In the genomic region with DNA sequence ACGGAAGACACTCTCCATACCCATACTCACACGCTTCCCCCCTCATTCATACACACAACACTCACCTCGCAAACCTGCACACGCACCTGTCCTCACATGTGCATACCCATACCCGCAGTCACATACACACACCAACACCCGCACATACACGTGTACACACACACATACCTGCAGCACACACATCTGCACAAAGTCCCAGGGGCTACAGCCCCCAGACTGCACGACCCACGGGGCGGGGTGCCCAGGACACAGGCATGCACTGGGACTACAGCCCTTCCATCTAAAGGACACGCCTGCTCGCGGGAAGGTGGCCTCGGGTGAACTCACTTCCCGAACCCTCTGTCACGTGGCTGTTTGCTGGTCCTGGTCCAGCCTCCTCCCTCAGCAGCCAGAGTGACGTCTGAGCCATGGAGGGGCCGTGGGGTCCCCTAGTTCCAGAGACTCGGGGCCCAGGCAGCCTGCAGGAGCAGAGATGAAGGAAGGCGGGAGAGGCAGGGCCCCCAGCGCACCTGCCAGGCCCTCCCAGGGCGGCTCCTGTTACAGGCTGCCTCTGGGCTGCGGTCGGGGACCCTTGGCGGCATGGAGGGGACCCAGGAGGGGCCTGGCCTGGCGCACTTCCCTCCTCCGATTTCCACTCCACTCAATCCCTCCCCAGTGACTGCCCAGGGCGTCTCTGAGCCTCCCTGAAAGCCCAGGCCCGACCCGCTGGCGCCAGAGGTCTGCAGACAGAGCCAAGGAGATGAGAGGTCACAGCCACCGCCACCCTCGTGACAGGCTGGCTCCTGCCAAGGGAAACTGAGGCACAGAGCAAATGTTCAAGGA, we compare ENCODE assay signal across 9 cellular contexts. TPM values are rescaled to one million over a fixed set of nuclear protein-coding genes. Genes with fewer than 3 reads are reported as not detected.
DNase-seq lines count a peak whose midpoint lies in the region; ATAC-seq and TF ChIP-seq lines count a peak whose summit lies in the region.
"Had no signal": no experiment of that assay in that cellular context is flagged by ENCODE, and none has a peak within 500 bp of the region (broad histone marks: within the 10 kb centered on the region; RNA-seq: fewer than 3 reads in every experiment).

No MANE protein-coding gene starts in this region.

- H3K4me3 ChIP-seq in lung: no peak overlapping the region
- peak overlapping the region; percentile 29 for H3K4me3 ChIP-seq in upper lobe of right lung

- H3K4me1 Mint-ChIP-seq in activated CD4-positive, alpha-beta memory T cell treated with anti-CD3 and anti-CD28 coated beads, Interleukin-2, amount 10 ng/mL, durations not matched to agents 7 days and 5 days: peaks cover 50% of the 10 kb centered on the region
- peaks cover 48% of the 10 kb centered on the region for H3K4me1 Mint-ChIP-seq in activated CD4-positive, alpha-beta memory T cell treated with anti-CD3 and anti-CD28 coated beads for 36 hours (ENCODE audit: low read depth)
- peaks cover 4% of the 10 kb centered on the region for H3K4me1 Mint-ChIP-seq in chondrocyte (ENCODE audit: low read depth)

- no peak overlapping the region for H3K4me3 Mint-ChIP-seq in activated CD4-positive, alpha-beta memory T cell treated with anti-CD3 and anti-CD28 coated beads, Interleukin-2, amount 10 ng/mL, durations not matched to agents 7 days and 5 days
- H3K4me3 Mint-ChIP-seq in activated CD4-positive, alpha-beta memory T cell treated with anti-CD3 and anti-CD28 coated beads for 36 hours: no peak overlapping the region
- no peak overlapping the region for H3K4me3 Mint-ChIP-seq in chondrocyte (ENCODE audit: unreplicated experiment)

- H3K36me3 ChIP-seq in lung (ENCODE audit: control insufficient read depth in 2 of 2, insufficient read depth in 2 of 2, low read length in 2 of 2): no peaks in the 10 kb centered on the region
- no peaks in the 10 kb centered on the region for H3K36me3 ChIP-seq in upper lobe of right lung

- no peak for DNase-seq in activated CD4-positive, alpha-beta memory T cell treated with anti-CD3 and anti-CD28 coated beads, Interleukin-2, amount 10 ng/mL, durations not matched to agents 7 days and 5 days
- no peak for DNase-seq in activated CD4-positive, alpha-beta memory T cell treated with anti-CD3 and anti-CD28 coated beads for 36 hours
- DNase-seq in chondrocyte (ENCODE audit: low spot score) (no peak), lung (ENCODE audit: low spot score) (peak; percentile 63), upper lobe of right lung (peak; percentile 86), NCI-H1105 treated with DMSO at 0.1 percent for 48 hours (lab: John Stamatoyannopoulos, UW) (no peak), NCI-H146 treated with DMSO at 0.1 percent for 48 hours (lab: John Stamatoyannopoulos, UW; ENCODE audit: unreplicated experiment) (no peak)
- DNase-seq: HCEC 1CT had no signal

- TF ChIP-seq CTCF in chondrocyte (IDR thresholded peaks at IDR 0.05) (no peak), lung (IDR thresholded peaks at IDR 0.05; ENCODE audit: control extremely low read depth, extremely low read depth) (no peak), upper lobe of right lung (IDR thresholded peaks at IDR 0.05) (no peak)

- H3K27ac ChIP-seq in lung (ENCODE audit: low read depth in 1 of 2, low read length in 1 of 2) (peak overlapping the region; percentile 78 to 86), upper lobe of right lung (peak overlapping the region; percentile 55)

- H3K9me3 Mint-ChIP-seq in activated CD4-positive, alpha-beta memory T cell treated with anti-CD3 and anti-CD28 coated beads, Interleukin-2, amount 10 ng/mL, durations not matched to agents 7 days and 5 days: no peaks in the 10 kb centered on the region
- H3K9me3 Mint-ChIP-seq in activated CD4-positive, alpha-beta memory T cell treated with anti-CD3 and anti-CD28 coated beads for 36 hours: no peaks in the 10 kb centered on the region
- no peaks in the 10 kb centered on the region for H3K9me3 Mint-ChIP-seq in chondrocyte (ENCODE audit: low read depth)

- peak overlapping the region; percentile 80 for H3K27ac Mint-ChIP-seq in activated CD4-positive, alpha-beta memory T cell treated with anti-CD3 and anti-CD28 coated beads, Interleukin-2, amount 10 ng/mL, durations not matched to agents 7 days and 5 days
- no peak overlapping the region for H3K27ac Mint-ChIP-seq in activated CD4-positive, alpha-beta memory T cell treated with anti-CD3 and anti-CD28 coated beads for 36 hours
- H3K27ac Mint-ChIP-seq in chondrocyte (ENCODE audit: unreplicated experiment): peak overlapping the region; percentile 5

- H3K27me3 ChIP-seq in lung (ENCODE audit: control insufficient read depth, insufficient read depth) (no peaks in the 10 kb centered on the region), upper lobe of right lung (no peaks in the 10 kb centered on the region)

- peaks cover 4% of the 10 kb centered on the region for H3K36me3 Mint-ChIP-seq in activated CD4-positive, alpha-beta memory T cell treated with anti-CD3 and anti-CD28 coated beads, Interleukin-2, amount 10 ng/mL, durations not matched to agents 7 days and 5 days (ENCODE audit: low read depth)
- H3K36me3 Mint-ChIP-seq in activated CD4-positive, alpha-beta memory T cell treated with anti-CD3 and anti-CD28 coated beads for 36 hours: no peaks in the 10 kb centered on the region
- no peaks in the 10 kb centered on the region for H3K36me3 Mint-ChIP-seq in chondrocyte (ENCODE audit: low read depth)

- intact Hi-C loops in activated CD4-positive, alpha-beta memory T cell treated with anti-CD3 and anti-CD28 coated beads for 36 hours (cut with micrococcal nuclease): no loop called here
- intact Hi-C loops in upper lobe of right lung (cut with DNase I): no loop called here

- H3K9me3 ChIP-seq in lung (ENCODE audit: control insufficient read depth in 2 of 2, insufficient read depth in 1 of 2, low read length in 1 of 2): no peaks in the 10 kb centered on the region
- H3K9me3 ChIP-seq in upper lobe of right lung: no peaks in the 10 kb centered on the region

- CTCF ChIA-PET in activated CD4-positive, alpha-beta memory T cell treated with anti-CD3 and anti-CD28 coated beads, Interleukin-2, amount 10 ng/mL, durations not matched to agents 7 days and 5 days (lab: Charles Lee): no interaction called here
- CTCF ChIA-PET in activated CD4-positive, alpha-beta memory T cell treated with anti-CD3 and anti-CD28 coated beads for 36 hours (lab: Charles Lee): no interaction called here

- H3K27me3 Mint-ChIP-seq in activated CD4-positive, alpha-beta memory T cell treated with anti-CD3 and anti-CD28 coated beads, Interleukin-2, amount 10 ng/mL, durations not matched to agents 7 days and 5 days: no peaks in the 10 kb centered on the region
- no peaks in the 10 kb centered on the region for H3K27me3 Mint-ChIP-seq in activated CD4-positive, alpha-beta memory T cell treated with anti-CD3 and anti-CD28 coated beads for 36 hours
- H3K27me3 Mint-ChIP-seq in chondrocyte (ENCODE audit: low read depth): peaks cover 6% of the 10 kb centered on the region

- WGBS in lung, 2 donors: 22 to 23% methylated on average over 32 to 33 of the region's 33 CpGs

- ATAC-seq in lung (ENCODE audit: insufficient read depth, low FRiP score) (no peak), upper lobe of right lung (peak; percentile 73), GM19467 (IDR thresholded peaks at IDR 0.05; ENCODE audit: unreplicated experiment) (no peak)

- H3K4me1 ChIP-seq in lung (ENCODE audit: control insufficient read depth in 2 of 2, insufficient read depth in 2 of 2, low read length in 2 of 2): peaks cover 21 to 54% of the 10 kb centered on the region in 2 donors
- H3K4me1 ChIP-seq in upper lobe of right lung: peaks cover 61% of the 10 kb centered on the region

- POLR2A ChIA-PET in activated CD4-positive, alpha-beta memory T cell treated with anti-CD3 and anti-CD28 coated beads, Interleukin-2, amount 10 ng/mL, durations not matched to agents 7 days and 5 days (lab: Charles Lee): no interaction called here
- POLR2A ChIA-PET in activated CD4-positive, alpha-beta memory T cell treated with anti-CD3 and anti-CD28 coated beads for 36 hours (lab: Charles Lee): no interaction called here

RNA-seq across cellular contexts. Expression of a gene that starts 8.1 kb away (rescaled TPM):
- total RNA-seq in activated CD4-positive, alpha-beta memory T cell treated with anti-CD3 and anti-CD28 coated beads, Interleukin-2, amount 10 ng/mL, durations not matched to agents 7 days and 5 days: 10 to 100 TPM; 32.6 to 34.2 TPM
- total RNA-seq in activated CD4-positive, alpha-beta memory T cell treated with anti-CD3 and anti-CD28 coated beads for 36 hours: 10 to 100 TPM; 10.1 to 10.8 TPM
- total RNA-seq in chondrocyte: 2.0 to 4.9 TPM (median 3.7 TPM) in 3 replicates
- 10 to 100 TPM; 42.8 to 50.4 TPM for total RNA-seq in lung
- polyA plus RNA-seq in lung: 10 to 100 TPM; 14.8 to 36.9 TPM
- total RNA-seq in upper lobe of right lung: 49.6 TPM

Comparison
In these comparisons a context has a peak if more than half of its experiments do, and no peak if none do; other contexts are left out.
1. DNase-seq: peak in lung (single experiment) and upper lobe of right lung (single experiment); none in activated CD4-positive, alpha-beta memory T cell treated with anti-CD3 and anti-CD28 coated beads, Interleukin-2, amount 10 ng/mL, durations not matched to agents 7 days and 5 days (single experiment), activated CD4-positive, alpha-beta memory T cell treated with anti-CD3 and anti-CD28 coated beads for 36 hours (single experiment), chondrocyte (single experiment), NCI-H1105 treated with DMSO at 0.1 percent for 48 hours (single experiment) and NCI-H146 treated with DMSO at 0.1 percent for 48 hours (single experiment).